ENCODE assay signal across 7 cellular contexts in the genomic region with DNA sequence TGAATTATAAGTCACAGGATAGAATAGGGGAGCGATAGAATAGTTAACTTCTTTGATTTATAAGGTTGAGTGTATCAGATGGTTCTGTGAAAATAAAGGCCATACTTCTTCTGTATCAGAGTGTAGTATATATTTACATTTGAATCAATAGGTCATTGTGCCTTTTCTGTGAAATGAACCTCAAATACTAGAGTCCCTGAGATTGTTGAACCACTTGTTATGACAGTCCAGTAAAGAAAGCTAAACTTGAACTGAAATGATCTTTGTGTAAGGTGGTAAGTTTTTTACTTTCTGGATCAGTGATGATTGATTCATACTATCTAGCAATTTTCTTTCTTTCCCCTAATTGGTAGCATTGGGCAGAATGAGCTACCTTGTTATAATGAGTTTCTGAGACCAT. TPM values are rescaled to one million over a fixed set of nuclear protein-coding genes. Genes with fewer than 3 reads are reported as not detected.
DNase-seq lines count a peak whose midpoint lies in the region; ATAC-seq, FAIRE-seq and TF ChIP-seq lines count a peak whose summit lies in the region.
"Not testable (repeated sequence)": the region's sequence is repeated elsewhere in the genome, so short reads cannot be mapped to it uniquely, and the experiment has no call there.

No MANE protein-coding gene starts in this region.

- H3K27me3 Mint-ChIP-seq in activated CD4-positive, alpha-beta T cell treated with anti-CD3 and anti-CD28 coated beads for 36 hours; activated CD8-positive, alpha-beta T cell treated with anti-CD3 and anti-CD28 coated beads for 36 hours; activated T-cell treated with anti-CD3 and anti-CD28 coated beads, Interleukin-2, amount 50 U/mL, for 72 hours (ENCODE audit: low read depth); activated naive CD4-positive, alpha-beta T cell treated with anti-CD3 and anti-CD28 coated beads for 36 hours (ENCODE audit: low read depth); activated naive CD8-positive, alpha-beta T cell treated with anti-CD3 and anti-CD28 coated beads, Interleukin-2, amount 50 U/mL, for 24 hours; stimulated activated naive B cell treated with anti-CD40 and anti-IgM and Interleukin-4, amounts not matched to agents 10 μg/mL and 1 μg/mL and 100 μg/mL, for 72 hours: not testable (repeated sequence)

- H3K27ac Mint-ChIP-seq in activated CD4-positive, alpha-beta T cell treated with anti-CD3 and anti-CD28 coated beads for 36 hours, result peak overlapping the region; percentile 35
- H3K27ac Mint-ChIP-seq in activated CD8-positive, alpha-beta T cell treated with anti-CD3 and anti-CD28 coated beads for 36 hours, result peak overlapping the region; percentile 45
- H3K27ac Mint-ChIP-seq in activated T-cell treated with anti-CD3 and anti-CD28 coated beads, Interleukin-2, amount 50 U/mL, for 72 hours, result peak overlapping the region; percentile 21
- H3K27ac Mint-ChIP-seq in activated naive CD4-positive, alpha-beta T cell treated with anti-CD3 and anti-CD28 coated beads for 36 hours, result peak overlapping the region; percentile 39
- H3K27ac Mint-ChIP-seq in activated naive CD8-positive, alpha-beta T cell treated with anti-CD3 and anti-CD28 coated beads, Interleukin-2, amount 50 U/mL, for 24 hours, result peak overlapping the region; percentile 9
- peak overlapping the region; percentile 9 for H3K27ac Mint-ChIP-seq in stimulated activated naive B cell treated with anti-CD40 and anti-IgM and Interleukin-4, amounts not matched to agents 10 μg/mL and 1 μg/mL and 100 μg/mL, for 72 hours

- H4K20me1 ChIP-seq in HepG2 (ENCODE audit: insufficient read depth, low read length), result not testable (repeated sequence)

- not testable (repeated sequence) for H3K4me1 ChIP-seq in HepG2 (ENCODE audit: insufficient read depth, low read length)

- intact Hi-C loops in activated CD4-positive, alpha-beta T cell treated with anti-CD3 and anti-CD28 coated beads for 36 hours (cut with DNase I, micrococcal nuclease); activated CD8-positive, alpha-beta T cell treated with anti-CD3 and anti-CD28 coated beads for 36 hours (cut with micrococcal nuclease); activated naive CD4-positive, alpha-beta T cell treated with anti-CD3 and anti-CD28 coated beads for 36 hours (cut with micrococcal nuclease); HepG2 (cut with micrococcal nuclease; ENCODE audit: unreplicated experiment): not testable (repeated sequence)

- FAIRE-seq in HepG2 (lab: Jason Lieb, UNC), result not testable (repeated sequence)

- in situ Hi-C loops in HepG2 (cut with HindIII; ENCODE audit: extremely low pct_ligation_motif_present, low pct_unique_long_range_greater_than_20kb), result not testable (repeated sequence)

- H3K36me3 Mint-ChIP-seq in activated CD4-positive, alpha-beta T cell treated with anti-CD3 and anti-CD28 coated beads for 36 hours (ENCODE audit: low read depth), result peaks cover 63% of the 10 kb centered on the region
- H3K36me3 Mint-ChIP-seq in activated CD8-positive, alpha-beta T cell treated with anti-CD3 and anti-CD28 coated beads for 36 hours (ENCODE audit: low read depth), result peaks cover 54% of the 10 kb centered on the region
- peaks cover 9 to 27% of the 10 kb centered on the region in 2 donors for H3K36me3 Mint-ChIP-seq in activated T-cell treated with anti-CD3 and anti-CD28 coated beads, Interleukin-2, amount 50 U/mL, for 72 hours (ENCODE audit: insufficient read depth in 2 of 2)
- peaks cover 37% of the 10 kb centered on the region for H3K36me3 Mint-ChIP-seq in activated naive CD4-positive, alpha-beta T cell treated with anti-CD3 and anti-CD28 coated beads for 36 hours (ENCODE audit: low read depth)
- H3K36me3 Mint-ChIP-seq in activated naive CD8-positive, alpha-beta T cell treated with anti-CD3 and anti-CD28 coated beads, Interleukin-2, amount 50 U/mL, for 24 hours (ENCODE audit: low read depth), result peaks cover 73% of the 10 kb centered on the region
- H3K36me3 Mint-ChIP-seq in stimulated activated naive B cell treated with anti-CD40 and anti-IgM and Interleukin-4, amounts not matched to agents 10 μg/mL and 1 μg/mL and 100 μg/mL, for 72 hours, result peaks cover 35 to 62% of the 10 kb centered on the region in 2 donors

- peaks cover 16 to 75% of the 10 kb centered on the region in 2 experiments for H3K36me3 ChIP-seq in HepG2 (replicated peaks in 1 of 2; ENCODE audit: control insufficient read depth in 1 of 2, insufficient read depth in 2 of 2, low read length in 2 of 2)

- CTCF ChIA-PET in activated CD4-positive, alpha-beta T cell treated with anti-CD3 and anti-CD28 coated beads for 36 hours (lab: Charles Lee), result interaction anchor here (0.7 to 1.0 kb wide), 2 partner anchors 8 to 215 kb away, joined by 3 read pairs; no protein-coding TSS in a partner anchor
- CTCF ChIA-PET in activated CD8-positive, alpha-beta T cell treated with anti-CD3 and anti-CD28 coated beads for 36 hours (lab: Charles Lee), result interaction anchor here (1.2 to 1.9 kb wide), 2 partner anchors 17 to 103 kb away, joined by 3 to 5 read pairs; no protein-coding TSS in a partner anchor
- CTCF ChIA-PET in activated naive CD4-positive, alpha-beta T cell treated with anti-CD3 and anti-CD28 coated beads for 36 hours (lab: Charles Lee); HepG2 (lab: Yijun Ruan, JAX; ENCODE audit: low intra/inter-chr PET ratio, low total read pairs): not testable (repeated sequence)

- H3K4me3 Mint-ChIP-seq in activated CD4-positive, alpha-beta T cell treated with anti-CD3 and anti-CD28 coated beads for 36 hours; activated CD8-positive, alpha-beta T cell treated with anti-CD3 and anti-CD28 coated beads for 36 hours; activated T-cell treated with anti-CD3 and anti-CD28 coated beads, Interleukin-2, amount 50 U/mL, for 72 hours; activated naive CD4-positive, alpha-beta T cell treated with anti-CD3 and anti-CD28 coated beads for 36 hours; activated naive CD8-positive, alpha-beta T cell treated with anti-CD3 and anti-CD28 coated beads, Interleukin-2, amount 50 U/mL, for 24 hours; stimulated activated naive B cell treated with anti-CD40 and anti-IgM and Interleukin-4, amounts not matched to agents 10 μg/mL and 1 μg/mL and 100 μg/mL, for 72 hours: not testable (repeated sequence)

- BruUV-seq in HepG2 (replicated peaks; lab: Mats Ljungman, UMichigan), result not testable (repeated sequence)

- H3K79me2 ChIP-seq in HepG2 (ENCODE audit: insufficient read depth, low read length), result not testable (repeated sequence)

- H3K9ac ChIP-seq in HepG2 (ENCODE audit: insufficient read depth, low read depth, low read length), result not testable (repeated sequence)

- H3K27ac ChIP-seq in HepG2 (ENCODE audit: extremely low read length, insufficient read depth, low read length), result not testable (repeated sequence)

- not testable (repeated sequence) for H3K4me2 ChIP-seq in HepG2 (ENCODE audit: low read depth, low read length)

- DNase-seq in activated CD4-positive, alpha-beta T cell treated with anti-CD3 and anti-CD28 coated beads for 36 hours; activated CD8-positive, alpha-beta T cell treated with anti-CD3 and anti-CD28 coated beads for 36 hours; activated T-cell treated with anti-CD3 and anti-CD28 coated beads, Interleukin-2, amount 50 U/mL, for 72 hours; activated naive CD4-positive, alpha-beta T cell treated with anti-CD3 and anti-CD28 coated beads for 36 hours; activated naive CD8-positive, alpha-beta T cell treated with anti-CD3 and anti-CD28 coated beads, Interleukin-2, amount 50 U/mL, for 24 hours; HepG2 (ENCODE audit: low spot score); stimulated activated naive B cell treated with anti-CD40 and anti-IgM and Interleukin-4, amounts not matched to agents 10 μg/mL and 1 μg/mL and 100 μg/mL, for 72 hours: not testable (repeated sequence)

- not testable (repeated sequence) for TF ChIP-seq RAD21 in HepG2 (CRISPR knock-in tag; IDR thresholded peaks at IDR 0.05)

- H3K9me3 Mint-ChIP-seq in activated CD4-positive, alpha-beta T cell treated with anti-CD3 and anti-CD28 coated beads for 36 hours (ENCODE audit: low read depth); activated CD8-positive, alpha-beta T cell treated with anti-CD3 and anti-CD28 coated beads for 36 hours; activated T-cell treated with anti-CD3 and anti-CD28 coated beads, Interleukin-2, amount 50 U/mL, for 72 hours; activated naive CD4-positive, alpha-beta T cell treated with anti-CD3 and anti-CD28 coated beads for 36 hours; activated naive CD8-positive, alpha-beta T cell treated with anti-CD3 and anti-CD28 coated beads, Interleukin-2, amount 50 U/mL, for 24 hours; stimulated activated naive B cell treated with anti-CD40 and anti-IgM and Interleukin-4, amounts not matched to agents 10 μg/mL and 1 μg/mL and 100 μg/mL, for 72 hours: not testable (repeated sequence)

- TF ChIP-seq POLR2A in HepG2 (IDR thresholded peaks at IDR 0.05; ENCODE audit: insufficient read depth in 1 of 2, low read depth in 2 of 2, low read length in 2 of 2), result not testable (repeated sequence)

- WGBS in HepG2 (ENCODE audit: low lambda C conversion rate), result 98% methylated on average over 1 of the region's 1 CpG

- POLR2A ChIA-PET in activated CD4-positive, alpha-beta T cell treated with anti-CD3 and anti-CD28 coated beads for 36 hours (lab: Charles Lee); activated CD8-positive, alpha-beta T cell treated with anti-CD3 and anti-CD28 coated beads for 36 hours (lab: Charles Lee); HepG2 (lab: Yijun Ruan, JAX): not testable (repeated sequence)

- not testable (repeated sequence) for ATAC-seq in activated CD4-positive, alpha-beta T cell treated with anti-CD3 and anti-CD28 coated beads for 36 hours; activated CD8-positive, alpha-beta T cell treated with anti-CD3 and anti-CD28 coated beads for 36 hours; activated T-cell treated with anti-CD3 and anti-CD28 coated beads, Interleukin-2, amount 50 U/mL, for 72 hours (replicated peaks in 1 of 2); activated naive CD8-positive, alpha-beta T cell treated with anti-CD3 and anti-CD28 coated beads, Interleukin-2, amount 50 U/mL, for 24 hours; HepG2; stimulated activated naive B cell treated with anti-CD40 and anti-IgM and Interleukin-4, amounts not matched to agents 10 μg/mL and 1 μg/mL and 100 μg/mL, for 72 hours (replicated peaks)

- H2AFZ ChIP-seq in HepG2 (ENCODE audit: low read length), result not testable (repeated sequence)

- H3K4me3 ChIP-seq in HepG2 (replicated peaks in 1 of 3; ENCODE audit: insufficient read depth in 1 of 3, low read depth in 2 of 3, low read length in 3 of 3), result not testable (repeated sequence)

- not testable (repeated sequence) for H3K4me1 Mint-ChIP-seq in activated CD4-positive, alpha-beta T cell treated with anti-CD3 and anti-CD28 coated beads for 36 hours; activated CD8-positive, alpha-beta T cell treated with anti-CD3 and anti-CD28 coated beads for 36 hours (ENCODE audit: low read depth); activated T-cell treated with anti-CD3 and anti-CD28 coated beads, Interleukin-2, amount 50 U/mL, for 72 hours (ENCODE audit: low read depth); activated naive CD4-positive, alpha-beta T cell treated with anti-CD3 and anti-CD28 coated beads for 36 hours (ENCODE audit: low read depth); activated naive CD8-positive, alpha-beta T cell treated with anti-CD3 and anti-CD28 coated beads, Interleukin-2, amount 50 U/mL, for 24 hours; stimulated activated naive B cell treated with anti-CD40 and anti-IgM and Interleukin-4, amounts not matched to agents 10 μg/mL and 1 μg/mL and 100 μg/mL, for 72 hours

- H3K9me3 ChIP-seq in HepG2 (ENCODE audit: low read length), result not testable (repeated sequence)

- TF ChIP-seq CTCF in activated CD8-positive, alpha-beta T cell treated with anti-CD3 and anti-CD28 coated beads for 36 hours (IDR thresholded peaks at IDR 0.05); HepG2 (CRISPR knock-in tag; IDR thresholded peaks at IDR 0.05): not testable (repeated sequence)

- H3K27me3 ChIP-seq in HepG2 (ENCODE audit: control insufficient read depth in 1 of 2, insufficient read depth in 2 of 2, low read length in 2 of 2), result not testable (repeated sequence)

- TF ChIP-seq EP300 in HepG2 (IDR thresholded peaks at IDR 0.05; ENCODE audit: low read depth in 2 of 2, low read length in 2 of 2); HepG2 (CRISPR knock-in tag; IDR thresholded peaks at IDR 0.05; ENCODE audit: borderline replicate concordance): not testable (repeated sequence)

RNA-seq across cellular contexts. Expression of gene RNFT1, which starts 31.2 kb away (rescaled TPM):
- 10 to 100 TPM; 32.8 to 36.9 TPM for total RNA-seq in activated CD4-positive, alpha-beta T cell treated with anti-CD3 and anti-CD28 coated beads for 36 hours
- total RNA-seq in activated CD8-positive, alpha-beta T cell treated with anti-CD3 and anti-CD28 coated beads for 36 hours, result 10 to 100 TPM; 20.7 to 23.7 TPM
- 10 to 100 TPM; 45.2 to 47.6 TPM for total RNA-seq in activated T-cell treated with anti-CD3 and anti-CD28 coated beads, Interleukin-2, amount 50 U/mL, for 72 hours
- total RNA-seq in activated naive CD4-positive, alpha-beta T cell treated with anti-CD3 and anti-CD28 coated beads for 36 hours, result 10 to 100 TPM; 29.1 to 31.1 TPM
- 15.9 and 22.1 TPM in 2 replicates for total RNA-seq in HepG2 (2016; rRNA removed; fragmentation: Illumina TruSeq; extraction: Trizol)
- 5.4 and 5.8 TPM in 2 replicates for total RNA-seq in HepG2 (2016; cell fraction: cytosol; rRNA removed; fragmentation: Illumina TruSeq; extraction: Trizol; ENCODE audit: low read depth)
- total RNA-seq in HepG2 (2016; cell fraction: insoluble cytoplasmic fraction; rRNA removed; fragmentation: Illumina TruSeq; extraction: Trizol), result 16.6 and 21.6 TPM in 2 replicates
- total RNA-seq in HepG2 (2016; cell fraction: membrane; rRNA removed; fragmentation: Illumina TruSeq; extraction: Trizol), result 12.7 and 14.7 TPM in 2 replicates
- total RNA-seq in HepG2 (2016; cell fraction: nucleus; rRNA removed; fragmentation: Illumina TruSeq; extraction: Trizol), result 27.1 and 29.0 TPM in 2 replicates
- polyA plus RNA-seq in HepG2 (2011; rRNA removed), result 19.1 and 21.8 TPM in 2 replicates
- 9.7 and 12.4 TPM in 2 replicates for polyA plus RNA-seq in HepG2 (2011; cell fraction: cytosol; rRNA removed)
- polyA plus RNA-seq in HepG2 (2011; cell fraction: nucleus; rRNA removed), result 31.7 and 38.1 TPM in 2 replicates
- 9.9 and 14.8 TPM in 2 replicates for polyA plus RNA-seq in HepG2 (2012)
- polyA plus RNA-seq in HepG2 (2016; cell fraction: cytosol; fragmentation: Illumina TruSeq; extraction: Trizol; ENCODE audit: low read depth), result 3.7 and 7.0 TPM in 2 replicates
- polyA plus RNA-seq in HepG2 (2016; cell fraction: insoluble cytoplasmic fraction; fragmentation: Illumina TruSeq; extraction: Trizol; ENCODE audit: low read depth), result 16.9 and 17.8 TPM in 2 replicates
- polyA plus RNA-seq in HepG2 (2016; cell fraction: membrane; fragmentation: Illumina TruSeq; extraction: Trizol; ENCODE audit: low read depth), result 7.9 and 12.0 TPM in 2 replicates
- polyA plus RNA-seq in HepG2 (2016; cell fraction: nucleus; fragmentation: Illumina TruSeq; extraction: Trizol; ENCODE audit: insufficient read depth, low read depth), result 40.6 and 47.4 TPM in 2 replicates
- 10.9 and 14.0 TPM in 2 replicates for polyA minus RNA-seq in HepG2 (2011; rRNA and poly(A)+ RNA removed; ENCODE audit: low replicate concordance)
- polyA minus RNA-seq in HepG2 (2011; cell fraction: cytosol; rRNA and poly(A)+ RNA removed), result 9.2 and 10.3 TPM in 2 replicates
- polyA minus RNA-seq in HepG2 (2011; cell fraction: nucleus; rRNA and poly(A)+ RNA removed), result 15.6 and 22.4 TPM in 2 replicates

RNA-seq across cellular contexts. Expression of gene RPS6KB1, which starts 40.4 kb away (rescaled TPM):
- total RNA-seq in activated CD4-positive, alpha-beta T cell treated with anti-CD3 and anti-CD28 coated beads for 36 hours, result 10 to 100 TPM; 52.6 to 54.5 TPM
- total RNA-seq in activated CD8-positive, alpha-beta T cell treated with anti-CD3 and anti-CD28 coated beads for 36 hours, result 10 to 100 TPM; 39.9 to 44.2 TPM
- total RNA-seq in activated T-cell treated with anti-CD3 and anti-CD28 coated beads, Interleukin-2, amount 50 U/mL, for 72 hours, result 10 to 100 TPM; 65.8 to 68.8 TPM
- total RNA-seq in activated naive CD4-positive, alpha-beta T cell treated with anti-CD3 and anti-CD28 coated beads for 36 hours, result 10 to 100 TPM; 42.1 to 48.5 TPM
- total RNA-seq in HepG2 (2016; rRNA removed; fragmentation: Illumina TruSeq; extraction: Trizol), result 42.2 and 44.3 TPM in 2 replicates
- total RNA-seq in HepG2 (2016; cell fraction: cytosol; rRNA removed; fragmentation: Illumina TruSeq; extraction: Trizol; ENCODE audit: low read depth), result 12.7 and 14.4 TPM in 2 replicates
- total RNA-seq in HepG2 (2016; cell fraction: insoluble cytoplasmic fraction; rRNA removed; fragmentation: Illumina TruSeq; extraction: Trizol), result 42.8 and 47.7 TPM in 2 replicates
- 13.4 and 15.4 TPM in 2 replicates for total RNA-seq in HepG2 (2016; cell fraction: membrane; rRNA removed; fragmentation: Illumina TruSeq; extraction: Trizol)
- total RNA-seq in HepG2 (2016; cell fraction: nucleus; rRNA removed; fragmentation: Illumina TruSeq; extraction: Trizol), result 37.6 and 39.2 TPM in 2 replicates
- 16.5 and 19.9 TPM in 2 replicates for polyA plus RNA-seq in HepG2 (2011; rRNA removed)
- 6.6 and 10.9 TPM in 2 replicates for polyA plus RNA-seq in HepG2 (2011; cell fraction: cytosol; rRNA removed)
- 15.6 and 21.2 TPM in 2 replicates for polyA plus RNA-seq in HepG2 (2011; cell fraction: nucleus; rRNA removed)
- polyA plus RNA-seq in HepG2 (2012), result 30.9 and 32.5 TPM in 2 replicates
- 2.8 and 3.4 TPM in 2 replicates for polyA plus RNA-seq in HepG2 (2016; cell fraction: cytosol; fragmentation: Illumina TruSeq; extraction: Trizol; ENCODE audit: low read depth)
- 43.5 and 47.4 TPM in 2 replicates for polyA plus RNA-seq in HepG2 (2016; cell fraction: insoluble cytoplasmic fraction; fragmentation: Illumina TruSeq; extraction: Trizol; ENCODE audit: low read depth)
- 7.6 and 9.0 TPM in 2 replicates for polyA plus RNA-seq in HepG2 (2016; cell fraction: membrane; fragmentation: Illumina TruSeq; extraction: Trizol; ENCODE audit: low read depth)
- polyA plus RNA-seq in HepG2 (2016; cell fraction: nucleus; fragmentation: Illumina TruSeq; extraction: Trizol; ENCODE audit: insufficient read depth, low read depth), result 56.0 and 56.9 TPM in 2 replicates
- 6.7 and 16.4 TPM in 2 replicates for polyA minus RNA-seq in HepG2 (2011; rRNA and poly(A)+ RNA removed; ENCODE audit: low replicate concordance)
- polyA minus RNA-seq in HepG2 (2011; cell fraction: cytosol; rRNA and poly(A)+ RNA removed), result 17.8 and 17.9 TPM in 2 replicates
- polyA minus RNA-seq in HepG2 (2011; cell fraction: nucleus; rRNA and poly(A)+ RNA removed), result 61.5 and 91.5 TPM in 2 replicates

RNA-seq across cellular contexts. Expression of gene TUBD1, which starts 40.6 kb away (rescaled TPM):
- total RNA-seq in activated CD4-positive, alpha-beta T cell treated with anti-CD3 and anti-CD28 coated beads for 36 hours, result 10 to 100 TPM; 10.6 to 11.0 TPM
- total RNA-seq in activated CD8-positive, alpha-beta T cell treated with anti-CD3 and anti-CD28 coated beads for 36 hours, result 10 to 100 TPM in 1 of 2 experiments, 1 to 10 TPM in 1; 7.9 to 11.1 TPM
- total RNA-seq in activated T-cell treated with anti-CD3 and anti-CD28 coated beads, Interleukin-2, amount 50 U/mL, for 72 hours, result 10 to 100 TPM; 13.8 to 14.3 TPM
- 10 to 100 TPM; 15.2 to 15.4 TPM for total RNA-seq in activated naive CD4-positive, alpha-beta T cell treated with anti-CD3 and anti-CD28 coated beads for 36 hours
- 25.9 and 38.7 TPM in 2 replicates for total RNA-seq in HepG2 (2016; rRNA removed; fragmentation: Illumina TruSeq; extraction: Trizol)
- 20.1 and 20.5 TPM in 2 replicates for total RNA-seq in HepG2 (2016; cell fraction: cytosol; rRNA removed; fragmentation: Illumina TruSeq; extraction: Trizol; ENCODE audit: low read depth)
- 28.3 and 37.1 TPM in 2 replicates for total RNA-seq in HepG2 (2016; cell fraction: insoluble cytoplasmic fraction; rRNA removed; fragmentation: Illumina TruSeq; extraction: Trizol)
- total RNA-seq in HepG2 (2016; cell fraction: membrane; rRNA removed; fragmentation: Illumina TruSeq; extraction: Trizol), result 26.6 and 28.2 TPM in 2 replicates
- total RNA-seq in HepG2 (2016; cell fraction: nucleus; rRNA removed; fragmentation: Illumina TruSeq; extraction: Trizol), result 12.1 and 17.0 TPM in 2 replicates
- polyA plus RNA-seq in HepG2 (2011; rRNA removed), result 14.0 and 18.2 TPM in 2 replicates
- polyA plus RNA-seq in HepG2 (2011; cell fraction: cytosol; rRNA removed), result 9.3 and 14.8 TPM in 2 replicates
- polyA plus RNA-seq in HepG2 (2011; cell fraction: nucleus; rRNA removed), result 4.8 and 5.8 TPM in 2 replicates
- 21.1 and 22.1 TPM in 2 replicates for polyA plus RNA-seq in HepG2 (2012)
- 6.2 and 9.4 TPM in 2 replicates for polyA plus RNA-seq in HepG2 (2016; cell fraction: cytosol; fragmentation: Illumina TruSeq; extraction: Trizol; ENCODE audit: low read depth)
- polyA plus RNA-seq in HepG2 (2016; cell fraction: insoluble cytoplasmic fraction; fragmentation: Illumina TruSeq; extraction: Trizol; ENCODE audit: low read depth), result 31.1 and 38.5 TPM in 2 replicates
- polyA plus RNA-seq in HepG2 (2016; cell fraction: membrane; fragmentation: Illumina TruSeq; extraction: Trizol; ENCODE audit: low read depth), result 13.5 and 16.0 TPM in 2 replicates
- polyA plus RNA-seq in HepG2 (2016; cell fraction: nucleus; fragmentation: Illumina TruSeq; extraction: Trizol; ENCODE audit: insufficient read depth, low read depth), result 17.6 and 25.2 TPM in 2 replicates
- 20.7 and 40.9 TPM in 2 replicates for polyA minus RNA-seq in HepG2 (2011; rRNA and poly(A)+ RNA removed; ENCODE audit: low replicate concordance)
- 8.2 and 12.0 TPM in 2 replicates for polyA minus RNA-seq in HepG2 (2011; cell fraction: cytosol; rRNA and poly(A)+ RNA removed)
- 26.5 and 31.5 TPM in 2 replicates for polyA minus RNA-seq in HepG2 (2011; cell fraction: nucleus; rRNA and poly(A)+ RNA removed)
